In genomic region chr12:47207005-47207717, GRCh38 we compare ENCODE assay signal across 1 cellular context.
TF ChIP-seq lines count a peak whose summit lies in the region.

No MANE protein-coding gene starts in this region.

TF ChIP-seq in K562, 482 proteins besides CTCF, POLR2A, EP300 and RAD21 (continued from another document and continues in another):
- TF ChIP-seq HMBOX1 (IDR thresholded peaks at IDR 0.05) (0 out of 2 replicates have a peak, but pooled peaks have one; percentile 33), TCF7L2 (IDR thresholded peaks at IDR 0.05; ENCODE audit: low read depth, low read length) (no peak), SMAD2 (IDR thresholded peaks at IDR 0.05; ENCODE audit: low read depth, low read length) (no peak), ZBTB33 (CRISPR knock-in tag; IDR thresholded peaks at IDR 0.05) (no peak), NUFIP1 (IDR thresholded peaks at IDR 0.05; ENCODE audit: partially characterized antibody) (no peak), L3MBTL2 (IDR thresholded peaks at IDR 0.05) (0 out of 2 replicates have a peak, but pooled peaks have one; percentile 11), NKRF (IDR thresholded peaks at IDR 0.05; ENCODE audit: borderline replicate concordance) (no peak), TOE1 (IDR thresholded peaks at IDR 0.05; ENCODE audit: borderline replicate concordance) (no peak), TOE1 (CRISPR knock-in tag; IDR thresholded peaks at IDR 0.05; ENCODE audit: borderline replicate concordance, low read depth) (no peak), SETDB1 (IDR thresholded peaks at IDR 0.05; ENCODE audit: low read length) (no peak), OTX1 (CRISPR knock-in tag; IDR thresholded peaks at IDR 0.05) (no peak), ZNF318 (IDR thresholded peaks at IDR 0.05; ENCODE audit: borderline replicate concordance in 1 of 2, low read depth in 1 of 2) (no peak), CBFA2T2 (conservative IDR thresholded peaks at IDR 0.05) (peak; percentile 63), ZNF717 (CRISPR knock-in tag; IDR thresholded peaks at IDR 0.05) (no peak), SPI1 (IDR thresholded peaks at IDR 0.05; ENCODE audit: borderline replicate concordance, low read depth, low read length) (peak; percentile 95), RAD51 (IDR thresholded peaks at IDR 0.05; ENCODE audit: borderline replicate concordance, low read depth) (peak; percentile 38; the same call in 1 of the 2 replicates), MED1 (CRISPR knock-in tag; IDR thresholded peaks at IDR 0.05; ENCODE audit: borderline replicate concordance) (no peak), FOXP4 (CRISPR knock-in tag; IDR thresholded peaks at IDR 0.05; ENCODE audit: borderline replicate concordance) (no peak), FOXM1 (IDR thresholded peaks at IDR 0.05; ENCODE audit: low read depth) (no peak), FOXM1 (CRISPR knock-in tag; IDR thresholded peaks at IDR 0.05; ENCODE audit: low read depth) (no peak), NFXL1 (CRISPR knock-in tag; IDR thresholded peaks at IDR 0.05) (no peak), CREB3L1 (IDR thresholded peaks at IDR 0.05; ENCODE audit: borderline replicate concordance, low read depth) (no peak), ZNF766 (CRISPR knock-in tag; conservative IDR thresholded peaks at IDR 0.05) (peak; percentile 13; the same call in 1 of the 2 replicates), TAF7 (tag; IDR thresholded peaks at IDR 0.05) (no peak), TFAP4 (CRISPR knock-in tag; IDR thresholded peaks at IDR 0.05; ENCODE audit: borderline replicate concordance) (peak; percentile 63; the same call in 1 of the 2 replicates), HMGN3 (IDR thresholded peaks at IDR 0.05; ENCODE audit: borderline replicate concordance, extremely low read depth, insufficient read length, low read depth, low read length) (no peak), ETV5 (CRISPR knock-in tag; IDR thresholded peaks at IDR 0.05; ENCODE audit: low read depth) (no peak), ZNF175 (CRISPR knock-in tag; IDR thresholded peaks at IDR 0.05; ENCODE audit: low read depth) (peak; percentile 90), KLF10 (CRISPR knock-in tag; IDR thresholded peaks at IDR 0.05) (no peak), CBX5 (IDR thresholded peaks at IDR 0.05; ENCODE audit: borderline replicate concordance, low read depth) (no peak; the same call in 1 of the 2 replicates), NCOA4 (IDR thresholded peaks at IDR 0.05; ENCODE audit: partially characterized antibody) (no peak), ELF2 (CRISPR knock-in tag; IDR thresholded peaks at IDR 0.05) (no peak), ZBTB17 (CRISPR knock-in tag; IDR thresholded peaks at IDR 0.05) (peak; percentile 24; the same call in 1 of the 2 replicates), ZBTB11 (CRISPR knock-in tag; IDR thresholded peaks at IDR 0.05) (no peak), CBX2 (IDR thresholded peaks at IDR 0.05; ENCODE audit: insufficient read depth, low read length, poor library complexity, severe bottlenecking) (no peak), PCBP2 (IDR thresholded peaks at IDR 0.05; ENCODE audit: low read depth, low read length, poor library complexity, severe bottlenecking) (no peak), ZKSCAN1 (IDR thresholded peaks at IDR 0.05; ENCODE audit: low read depth, low read length) (0 out of 2 replicates have a peak, but pooled peaks have one; percentile 11), SIN3B (IDR thresholded peaks at IDR 0.05; ENCODE audit: low read depth) (no peak), CCNT2 (IDR thresholded peaks at IDR 0.05; ENCODE audit: borderline replicate concordance, extremely low read depth, insufficient read length, low read depth, low read length) (peak; percentile 26), ZNF133 (CRISPR knock-in tag; IDR thresholded peaks at IDR 0.05) (no peak)
